ENCODE assay signal across 8 cellular contexts in the genomic region with DNA sequence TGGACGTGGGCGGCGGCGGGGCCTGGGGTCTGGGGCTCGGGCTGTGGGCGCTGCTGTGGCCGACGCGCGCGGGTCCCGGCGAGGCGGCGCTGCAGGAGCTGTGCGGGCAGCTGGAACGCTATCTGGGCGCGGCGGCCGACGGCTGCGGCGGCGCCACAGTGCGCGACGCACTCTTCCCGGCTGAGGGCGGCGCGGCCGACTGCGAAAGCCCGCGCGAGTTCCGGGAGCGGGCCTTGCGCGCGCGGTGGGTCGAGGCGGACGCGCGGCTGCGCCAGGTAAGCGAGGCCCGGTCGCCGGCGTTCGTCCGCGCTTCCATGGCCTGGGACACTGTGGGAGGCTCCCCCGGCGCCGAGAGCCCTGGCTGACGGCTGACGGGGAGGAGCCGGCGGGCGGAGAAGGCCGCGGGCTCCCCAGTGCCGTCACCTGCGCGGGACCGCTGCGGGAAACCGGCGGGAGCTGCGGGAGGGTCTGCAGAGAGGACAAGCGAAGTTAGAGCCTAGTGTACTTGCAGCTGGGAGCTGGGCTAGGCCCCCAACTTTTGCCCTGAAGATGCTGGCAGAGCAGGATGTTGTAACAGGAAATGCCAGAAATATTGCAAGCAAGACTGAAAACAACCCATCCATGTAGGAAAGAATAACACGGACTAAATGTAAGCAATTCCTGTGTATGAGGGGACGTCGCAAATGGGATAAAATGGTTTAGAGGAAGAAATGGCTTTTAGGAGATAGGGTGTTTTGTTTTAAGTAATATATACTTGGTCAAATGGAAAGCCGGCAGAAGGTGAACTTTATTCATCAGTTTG. TPM values are rescaled to one million over a fixed set of nuclear protein-coding genes. Genes with fewer than 3 reads are reported as not detected.
DNase-seq lines count a peak whose midpoint lies in the region; ATAC-seq and TF ChIP-seq lines count a peak whose summit lies in the region.

No MANE protein-coding gene starts in this region.

- peak; percentile 21 for ATAC-seq in GM19025 (IDR thresholded peaks at IDR 0.05; ENCODE audit: low read depth, unreplicated experiment)
- ATAC-seq in HG03432 (IDR thresholded peaks at IDR 0.05; ENCODE audit: unreplicated experiment) = peak; percentile 13
- no peak for ATAC-seq in HG02763 (IDR thresholded peaks at IDR 0.05; ENCODE audit: unreplicated experiment)

- H3K9ac ChIP-seq in SK-N-SH = peak overlapping the region; percentile 84

- H3K4me2 ChIP-seq in SK-N-SH = peak overlapping the region; percentile 81

- H4K20me1 ChIP-seq in SK-N-SH (ENCODE audit: insufficient read depth) = no peaks in the 10 kb centered on the region

- peaks cover 6% of the 10 kb centered on the region for H3K27me3 Mint-ChIP-seq in brain

- H3K36me3 Mint-ChIP-seq in brain = peaks cover 26% of the 10 kb centered on the region

- TF ChIP-seq POLR2A in spleen (IDR thresholded peaks at IDR 0.05) = no peak

- peaks cover 0 to 5% (median 0%) of the 10 kb centered on the region in 5 experiments for H3K9me3 Mint-ChIP-seq in brain

- intact Hi-C loops in spleen (cut with DNase I; ENCODE audit: low total_unique reads) = no loop called here

- CTCF ChIA-PET in SK-N-SH (lab: Yijun Ruan, JAX) = interaction anchor here (0.6 to 3.3 kb wide), 9 partner anchors 8 to 279 kb away, joined by 3 to 12 read pairs (median 4); partner anchors contain the start of gene C15orf40

- TF ChIP-seq CTCF in SK-N-SH (IDR thresholded peaks at IDR 0.05) (no peak), brain (conservative IDR thresholded peaks at IDR 0.05) (peak in 1 of 2 experiments; percentile 10), spleen (IDR thresholded peaks at IDR 0.05 in 8 of 11, conservative IDR thresholded peaks at IDR 0.05 in 3 of 11) (no peak)

- H3K9me2 ChIP-seq in SK-N-SH = no peaks in the 10 kb centered on the region

- peak overlapping the region; percentile 76 to 96 (median 94) for H3K27ac Mint-ChIP-seq in brain

- H3K27ac ChIP-seq in SK-N-SH (ENCODE audit: low read depth in 2 of 2, low read length in 1 of 2) = peak overlapping the region; percentile 87 to 90
- peak overlapping the region; percentile 96 to 100 (median 100) for H3K27ac ChIP-seq in spleen

- H3K27me3 ChIP-seq in SK-N-SH (ENCODE audit: insufficient read depth) (no peaks in the 10 kb centered on the region), spleen (replicated peaks in 1 of 7) (no peaks in the 10 kb centered on the region)

- peak; percentile 23 for DNase-seq in Ammon's horn (ENCODE audit: low spot score)
- DNase-seq in SK-N-SH = peak; percentile 80
- peak; percentile 47 for DNase-seq in iPS-NIHi11 (ENCODE audit: low spot score)
- DNase-seq in spleen = peak; percentile 91

- H3K4me3 ChIP-seq in SK-N-SH (ENCODE audit: low read depth in 2 of 2, low read length in 1 of 2) = peak overlapping the region; percentile 88 to 92
- H3K4me3 ChIP-seq in spleen = peak overlapping the region; percentile 85 to 95 (median 90)

- H3K4me1 ChIP-seq in SK-N-SH (ENCODE audit: control insufficient read depth in 1 of 2, insufficient read depth in 2 of 2, low read depth in 1 of 2, low read length in 1 of 2) (peaks cover 7 to 9% of the 10 kb centered on the region in 2 experiments; a peak in 2 of 4 replicates), spleen (peaks cover 19 to 67% (median 39%) of the 10 kb centered on the region in 6 donors)

- 1% methylated on average over 23 of the region's 80 CpGs for WGBS in SK-N-SH (ENCODE audit: low lambda C conversion rate)
- WGBS in spleen, 5 donors = 0 to 1% (median 0%) methylated on average over 29 to 80 of the region's 80 CpGs

- peak overlapping the region; percentile 52 for H2AFZ ChIP-seq in SK-N-SH (ENCODE audit: low read depth)

- H3K36me3 ChIP-seq in SK-N-SH (replicated peaks in 1 of 2; ENCODE audit: control insufficient read depth in 1 of 2, insufficient read depth in 2 of 2, low read length in 1 of 2) = peaks cover 5 to 20% of the 10 kb centered on the region in 2 experiments
- H3K36me3 ChIP-seq in spleen = peaks cover 0 to 34% (median 17%) of the 10 kb centered on the region in 6 donors

- no peaks in the 10 kb centered on the region for H3K9me3 ChIP-seq in SK-N-SH
- no peaks in the 10 kb centered on the region for H3K9me3 ChIP-seq in spleen

- peak overlapping the region; percentile 88 to 97 (median 94) for H3K4me3 Mint-ChIP-seq in brain

- peaks cover 48% of the 10 kb centered on the region for H3K4me1 Mint-ChIP-seq in brain

- peaks cover 44% of the 10 kb centered on the region for H3K79me2 ChIP-seq in SK-N-SH (ENCODE audit: insufficient read depth)

- POLR2A ChIA-PET in SK-N-SH (lab: Yijun Ruan, JAX) = interaction anchor here (0.8 to 1.2 kb wide), 2 partner anchors 60 to 270 kb away, joined by 3 read pairs; partner anchors contain the start of gene RPS17

- TF ChIP-seq RAD21 in SK-N-SH (IDR thresholded peaks at IDR 0.05; ENCODE audit: low read length) = no peak

- TF ChIP-seq EP300 in SK-N-SH (IDR thresholded peaks at IDR 0.05; ENCODE audit: borderline replicate concordance in 1 of 2, low read depth in 1 of 2, low read length in 1 of 2) = no peak

- peaks cover 5% of the 10 kb centered on the region for H3F3A ChIP-seq in SK-N-SH (replicated peaks; ENCODE audit: insufficient read depth)

TF ChIP-seq in SK-N-SH, 30 proteins besides CTCF, POLR2A, EP300 and RAD21:
- no peak for TF ChIP-seq TCF12 (IDR thresholded peaks at IDR 0.05)
- no peak for TF ChIP-seq RXRA (IDR thresholded peaks at IDR 0.05; ENCODE audit: borderline replicate concordance, low read depth)
- TF ChIP-seq FOXM1 (IDR thresholded peaks at IDR 0.05; ENCODE audit: low read depth) = no peak
- TF ChIP-seq ELF1 (IDR thresholded peaks at IDR 0.05) = peak; percentile 18; the same call in 1 of the 2 replicates
- no peak for TF ChIP-seq TEAD4 (IDR thresholded peaks at IDR 0.05; ENCODE audit: borderline replicate concordance, insufficient read depth)
- TF ChIP-seq REST (IDR thresholded peaks at IDR 0.05; ENCODE audit: low read depth, low read length) = no peak
- TF ChIP-seq RFX5 (IDR thresholded peaks at IDR 0.05; ENCODE audit: low read length) = no peak

RNA-seq across cellular contexts. Expression of gene WHAMM, which starts 0.8 kb away (rescaled TPM):
- polyA plus RNA-seq in SK-N-SH (2012; rRNA removed) = 1.9 and 2.3 TPM in 2 replicates
- polyA plus RNA-seq in SK-N-SH (2012; cell fraction: cytosol; rRNA removed) = 2.3 and 2.4 TPM in 2 replicates
- polyA plus RNA-seq in SK-N-SH (2012; cell fraction: nucleus; rRNA removed) = 2.7 and 4.0 TPM in 2 replicates
- 1.8 TPM for polyA plus RNA-seq in brain (ENCODE audit: insufficient read depth, low read depth, low replicate concordance)
- total RNA-seq in spleen = 10 to 100 TPM; 10.8 to 14.1 (median 12.8) TPM
- polyA plus RNA-seq in spleen = 1 to 10 TPM; 3.3 to 5.7 (median 4.4) TPM

RNA-seq across cellular contexts. Expression of gene FSD2, which starts 4.4 kb away (rescaled TPM):
- polyA plus RNA-seq in SK-N-SH (2012; rRNA removed) = not detected in 2 replicates
- polyA plus RNA-seq in SK-N-SH (2012; cell fraction: cytosol; rRNA removed) = not detected in 2 replicates
- not detected in 2 replicates for polyA plus RNA-seq in SK-N-SH (2012; cell fraction: nucleus; rRNA removed)
- polyA plus RNA-seq in brain (ENCODE audit: insufficient read depth, low read depth, low replicate concordance) = not detected
- not detected for total RNA-seq in spleen
- under 1 TPM; 0.02 to 0.03 (median 0.02) TPM for polyA plus RNA-seq in spleen

Comparison
In these comparisons a context has a peak if more than half of its experiments do, and no peak if none do; other contexts are left out.
1. DNase-seq: peak in every context shown above with its lines; median percentile 91 in spleen; 80 in SK-N-SH; 47 in iPS-NIHi11; 23 in Ammon's horn.